Comparison of ENCODE assay signal across 13 cellular contexts in the genomic region with DNA sequence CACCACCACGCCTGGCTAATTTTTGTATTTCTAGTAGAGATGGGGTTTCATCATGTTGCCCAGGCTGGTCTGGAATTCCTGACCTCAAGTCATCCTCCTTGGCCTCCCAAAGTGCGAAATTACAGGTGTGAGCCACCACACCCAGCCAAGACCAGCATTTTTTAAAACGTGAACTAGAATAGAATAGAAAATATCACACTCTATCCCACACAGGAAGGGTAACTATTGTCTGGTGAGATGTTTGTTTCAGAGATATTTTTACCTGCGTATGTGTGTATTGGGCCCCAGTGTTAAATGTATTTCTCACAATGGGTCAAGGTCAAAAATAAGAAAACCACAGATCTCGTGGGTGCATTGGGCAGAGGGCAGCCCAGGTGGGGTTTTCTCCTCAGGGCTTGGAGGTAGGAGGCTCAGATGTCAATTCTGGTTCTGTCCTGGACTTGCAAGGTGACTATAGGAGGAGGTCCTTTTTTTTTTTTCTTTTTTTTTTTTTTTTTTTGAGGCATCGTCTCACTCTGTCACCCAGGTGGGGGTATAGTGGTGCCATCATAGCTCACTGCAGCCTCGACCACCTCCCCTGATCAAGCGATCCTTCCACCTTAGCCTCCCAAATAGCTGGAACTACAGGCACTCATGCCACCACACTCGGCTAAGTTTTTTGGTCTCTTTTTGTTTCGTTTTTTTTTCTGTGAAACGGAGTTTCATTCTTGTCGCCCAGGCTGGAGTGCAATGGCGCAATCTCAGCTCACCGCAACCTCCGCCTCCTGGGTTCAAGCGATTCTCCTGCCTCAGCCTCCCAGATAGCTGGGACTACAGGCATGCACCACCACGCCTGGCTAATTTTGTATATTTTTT. TPM values are rescaled to one million over a fixed set of nuclear protein-coding genes. Genes with fewer than 3 reads are reported as not detected.
DNase-seq lines count a peak whose midpoint lies in the region; ATAC-seq and TF ChIP-seq lines count a peak whose summit lies in the region.
"Had no signal": no experiment of that assay in that cellular context is flagged by ENCODE, and none has a peak within 500 bp of the region (broad histone marks: within the 10 kb centered on the region; RNA-seq: fewer than 3 reads in every experiment).

No MANE protein-coding gene starts in this region.

- H3K27me3 Mint-ChIP-seq in memory B cell = no peaks in the 10 kb centered on the region
- peaks cover 3% of the 10 kb centered on the region for H3K27me3 Mint-ChIP-seq in mesothelial cell of epicardium (ENCODE audit: low read depth)
- H3K27me3 Mint-ChIP-seq: activated naive CD8-positive, alpha-beta T cell treated with anti-CD3 and anti-CD28 coated beads, Interleukin-2, amount 10 ng/mL, durations not matched to agents 7 days and 5 days had no signal

- no peak for TF ChIP-seq CTCF in mesothelial cell of epicardium (IDR thresholded peaks at IDR 0.05; ENCODE audit: unreplicated experiment)

- H3K4me3 Mint-ChIP-seq in memory B cell (peak overlapping the region; percentile 66), mesothelial cell of epicardium (no peak overlapping the region)
- H3K4me3 Mint-ChIP-seq: activated naive CD8-positive, alpha-beta T cell treated with anti-CD3 and anti-CD28 coated beads, Interleukin-2, amount 10 ng/mL, durations not matched to agents 7 days and 5 days; endodermal cell; neural crest cell had no signal

- H3K4me1 Mint-ChIP-seq in memory B cell = peaks cover 37% of the 10 kb centered on the region
- no peaks in the 10 kb centered on the region for H3K4me1 Mint-ChIP-seq in mesothelial cell of epicardium

- peak overlapping the region; percentile 94 for H3K27ac Mint-ChIP-seq in memory B cell
- no peak overlapping the region for H3K27ac Mint-ChIP-seq in mesothelial cell of epicardium
- H3K27ac Mint-ChIP-seq: activated naive CD8-positive, alpha-beta T cell treated with anti-CD3 and anti-CD28 coated beads, Interleukin-2, amount 10 ng/mL, durations not matched to agents 7 days and 5 days; endodermal cell had no signal

- no peak for DNase-seq in memory B cell (ENCODE audit: low spot score in 2 of 2)
- no peak for DNase-seq in stimulated activated CD4-positive, alpha-beta T cell treated with anti-CD3 and anti-CD28 coated beads, Interleukin-2, amount 100 ng/mL, for 48 hours
- DNase-seq in mesothelial cell of epicardium (ENCODE audit: low spot score in 2 of 2, unreplicated experiment in 2 of 2) = no peak
- DNase-seq: activated naive CD8-positive, alpha-beta T cell treated with anti-CD3 and anti-CD28 coated beads, Interleukin-2, amount 10 ng/mL, durations not matched to agents 7 days and 5 days; endodermal cell; KG1 had no signal

- ATAC-seq in GM18517 (IDR thresholded peaks at IDR 0.05; ENCODE audit: unreplicated experiment) = peak; percentile 61
- ATAC-seq in GM21528 (IDR thresholded peaks at IDR 0.05; ENCODE audit: low FRiP score, unreplicated experiment) = peak; percentile 41
- ATAC-seq in HG03439 (IDR thresholded peaks at IDR 0.05; ENCODE audit: unreplicated experiment) = peak; percentile 45
- ATAC-seq in memory B cell (ENCODE audit: low read depth) = peak; percentile 1
- no peak for ATAC-seq in HG03159 (IDR thresholded peaks at IDR 0.05; ENCODE audit: unreplicated experiment)
- no peak for ATAC-seq in GM19467 (IDR thresholded peaks at IDR 0.05; ENCODE audit: unreplicated experiment)

- H3K9me3 Mint-ChIP-seq in memory B cell (no peaks in the 10 kb centered on the region), mesothelial cell of epicardium (no peaks in the 10 kb centered on the region)
- H3K9me3 Mint-ChIP-seq: activated naive CD8-positive, alpha-beta T cell treated with anti-CD3 and anti-CD28 coated beads, Interleukin-2, amount 10 ng/mL, durations not matched to agents 7 days and 5 days; endodermal cell; neural crest cell had no signal

- H3K36me3 Mint-ChIP-seq in memory B cell (peaks cover 18% of the 10 kb centered on the region), mesothelial cell of epicardium (peaks cover 3% of the 10 kb centered on the region)
- H3K36me3 Mint-ChIP-seq: activated naive CD8-positive, alpha-beta T cell treated with anti-CD3 and anti-CD28 coated beads, Interleukin-2, amount 10 ng/mL, durations not matched to agents 7 days and 5 days had no signal

RNA-seq across cellular contexts. Expression of gene SH2B2, which starts 19.0 kb away (rescaled TPM):
- total RNA-seq in mesothelial cell of epicardium = 7.9 to 8.2 TPM (median 8.2 TPM) in 3 replicates

RNA-seq across cellular contexts. Expression of gene SPDYE6, which starts 50.6 kb away (rescaled TPM):
- total RNA-seq in mesothelial cell of epicardium = not detected in 3 replicates
- total RNA-seq: activated naive CD8-positive, alpha-beta T cell treated with anti-CD3 and anti-CD28 coated beads, Interleukin-2, amount 10 ng/mL, durations not matched to agents 7 days and 5 days; endodermal cell; neural crest cell; urinary bladder had no signal

Comparison
In these comparisons a context has a peak if more than half of its experiments do, and no peak if none do; other contexts are left out.
1. ATAC-seq: peak in GM18517 (single experiment), GM21528 (single experiment), HG03439 (single experiment) and memory B cell (single experiment); none in HG03159 (single experiment) and GM19467 (single experiment).